In genomic region chr16:73382921-73383594, GRCh38 we compare ENCODE assay signal across 16 cellular contexts.
"Had no signal": no experiment of that assay in that cellular context is flagged by ENCODE, and none has a peak within 500 bp of the region (broad histone marks: within the 10 kb centered on the region; RNA-seq: fewer than 3 reads in every experiment).

No MANE protein-coding gene starts in this region.

- H3K9me3 Mint-ChIP-seq: activated naive CD4-positive, alpha-beta T cell treated with anti-CD3 and anti-CD28 coated beads, Interleukin-2, amount 50 U/mL, for 72 hours had no signal

- H3K4me2 ChIP-seq: smooth muscle cell had no signal

- H3K4me3 ChIP-seq: breast epithelium, sigmoid colon, smooth muscle cell, transverse colon, uterus had no signal

- H3K36me3 Mint-ChIP-seq: activated naive CD4-positive, alpha-beta T cell treated with anti-CD3 and anti-CD28 coated beads, Interleukin-2, amount 50 U/mL, for 72 hours; stimulated activated naive B cell treated with anti-CD40 and anti-IgM and Interleukin-4, amounts not matched to agents 10 μg/mL and 1 μg/mL and 100 μg/mL, for 72 hours had no signal

- ATAC-seq: activated naive CD4-positive, alpha-beta T cell treated with anti-CD3 and anti-CD28 coated beads, Interleukin-2, amount 50 U/mL, for 72 hours; foreskin keratinocyte; stimulated activated naive B cell treated with anti-CD40 and anti-IgM and Interleukin-4, amounts not matched to agents 10 μg/mL and 1 μg/mL and 100 μg/mL, for 72 hours had no signal

- DNase-seq: activated T-cell treated with anti-CD3 and anti-CD28 coated beads, Interleukin-2, amount 50 U/mL, for 1 hour; aorta; foreskin keratinocyte; sigmoid colon; stimulated activated CD4-positive, alpha-beta T cell treated with anti-CD3 and anti-CD28 coated beads, Interleukin-15, amount 100 ng/mL, for 24 hours; stimulated activated CD8-positive, alpha-beta memory T cell treated with anti-CD3 and anti-CD28 coated beads, Interleukin-4, amount 100 ng/mL, for 48 hours; stimulated activated naive B cell treated with anti-CD40 and anti-IgM and Interleukin-4, amounts not matched to agents 10 μg/mL and 1 μg/mL and 100 μg/mL, for 72 hours; T-helper 9 cell; transverse colon; uterus had no signal

- H3K4me3 Mint-ChIP-seq: central memory CD8-positive, alpha-beta T cell; nephron; stimulated activated naive B cell treated with anti-CD40 and anti-IgM and Interleukin-4, amounts not matched to agents 10 μg/mL and 1 μg/mL and 100 μg/mL, for 72 hours had no signal

- H3K27ac ChIP-seq: breast epithelium, foreskin keratinocyte, sigmoid colon, transverse colon, uterus had no signal

- FAIRE-seq: colon had no signal

- H3K36me3 ChIP-seq: breast epithelium, sigmoid colon, transverse colon, uterus had no signal

- H3K27me3 ChIP-seq: breast epithelium, foreskin keratinocyte, sigmoid colon, transverse colon, uterus had no signal

- H3K9me3 ChIP-seq: breast epithelium, sigmoid colon, transverse colon, uterus had no signal

- H3K4me1 ChIP-seq: breast epithelium, foreskin keratinocyte, sigmoid colon, transverse colon, uterus had no signal

- H3K27ac Mint-ChIP-seq: activated naive CD4-positive, alpha-beta T cell treated with anti-CD3 and anti-CD28 coated beads, Interleukin-2, amount 50 U/mL, for 72 hours; stimulated activated naive B cell treated with anti-CD40 and anti-IgM and Interleukin-4, amounts not matched to agents 10 μg/mL and 1 μg/mL and 100 μg/mL, for 72 hours had no signal

- H3K27me3 Mint-ChIP-seq: central memory CD8-positive, alpha-beta T cell had no signal

- H3K4me1 Mint-ChIP-seq: central memory CD8-positive, alpha-beta T cell; stimulated activated naive B cell treated with anti-CD40 and anti-IgM and Interleukin-4, amounts not matched to agents 10 μg/mL and 1 μg/mL and 100 μg/mL, for 72 hours had no signal
